ENCODE assay signal across 9 cellular contexts in the genomic region with DNA sequence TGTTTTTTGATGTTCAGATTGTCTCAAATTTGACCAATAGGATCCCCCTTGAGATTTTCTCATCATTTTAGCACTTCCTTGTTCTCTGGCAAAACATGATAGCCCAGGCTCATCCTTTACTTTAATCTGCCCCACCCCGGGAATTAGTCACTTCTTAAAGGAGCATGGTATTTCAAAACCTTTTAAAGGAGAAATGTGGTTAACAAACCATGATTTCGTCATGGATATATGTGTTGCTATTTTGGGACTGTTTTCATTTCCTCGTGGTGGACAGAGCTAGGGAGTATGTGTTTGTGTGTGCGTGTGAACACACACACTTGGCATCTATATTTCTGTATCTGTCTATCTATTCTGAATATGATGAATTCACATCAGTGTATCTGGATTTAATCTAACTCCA.
DNase-seq lines count a peak whose midpoint lies in the region; ATAC-seq, FAIRE-seq and TF ChIP-seq lines count a peak whose summit lies in the region.
"Had no signal": no experiment of that assay in that cellular context is flagged by ENCODE, and none has a peak within 500 bp of the region (broad histone marks: within the 10 kb centered on the region; RNA-seq: fewer than 3 reads in every experiment).

No MANE protein-coding gene starts in this region.

- H3K4me1 Mint-ChIP-seq in nephron = peaks cover 17% of the 10 kb centered on the region
- H3K4me1 Mint-ChIP-seq: activated naive CD4-positive, alpha-beta T cell treated with anti-CD3 and anti-CD28 coated beads, Interleukin-2, amount 50 U/mL, for 24 hours had no signal

- H3K36me3 Mint-ChIP-seq in nephron (ENCODE audit: low read depth) = peaks cover 54% of the 10 kb centered on the region

- TF ChIP-seq CTCF in bronchial epithelial cell (IDR thresholded peaks at IDR 0.05; ENCODE audit: insufficient read depth, low read length, severe bottlenecking) (no peak), nephron (IDR thresholded peaks at IDR 0.05; ENCODE audit: unreplicated experiment in 3 of 3) (no peak)

- H3K9me3 Mint-ChIP-seq in nephron = no peaks in the 10 kb centered on the region
- H3K9me3 Mint-ChIP-seq: activated naive CD4-positive, alpha-beta T cell treated with anti-CD3 and anti-CD28 coated beads, Interleukin-2, amount 50 U/mL, for 24 hours had no signal

- H3K27me3 ChIP-seq in bronchial epithelial cell (ENCODE audit: control insufficient read depth, insufficient read depth, low read length) = no peaks in the 10 kb centered on the region

- DNase-seq in Daoy (ENCODE audit: low read depth) = peak; percentile 30
- peak; percentile 90 to 98 for DNase-seq in NOMO-1 (lab: John Stamatoyannopoulos, UW; ENCODE audit: unreplicated experiment in 2 of 2)
- DNase-seq in bronchial epithelial cell (ENCODE audit: low read depth) = peak; percentile 89
- DNase-seq in stimulated activated CD4-positive, alpha-beta T cell treated with anti-CD3 and anti-CD28 coated beads, Interleukin-1b, Interleukin-23, amount 100 ng/mL, for 48 hours = no peak
- no peak for DNase-seq in NCI-H526 (lab: John Stamatoyannopoulos, UW)

- H3K36me3 ChIP-seq in bronchial epithelial cell (ENCODE audit: control insufficient read depth, insufficient read depth, low read length) = peaks cover 13% of the 10 kb centered on the region

- ATAC-seq in HG03354 (IDR thresholded peaks at IDR 0.05; ENCODE audit: poor library complexity, severe bottlenecking, unreplicated experiment) (no peak), GM21423 (IDR thresholded peaks at IDR 0.05; ENCODE audit: unreplicated experiment) (no peak)

- H3K27ac Mint-ChIP-seq in nephron = peak overlapping the region; percentile 43 to 86 (median 48)

- H3K4me3 Mint-ChIP-seq in nephron = no peak overlapping the region
- H3K4me3 Mint-ChIP-seq: activated naive CD4-positive, alpha-beta T cell treated with anti-CD3 and anti-CD28 coated beads, Interleukin-2, amount 50 U/mL, for 24 hours had no signal

- H3K27me3 Mint-ChIP-seq in nephron (ENCODE audit: low read depth) = no peaks in the 10 kb centered on the region
- H3K27me3 Mint-ChIP-seq: activated naive CD4-positive, alpha-beta T cell treated with anti-CD3 and anti-CD28 coated beads, Interleukin-2, amount 50 U/mL, for 24 hours had no signal

- FAIRE-seq in bronchial epithelial cell (lab: Jason Lieb, UNC) = peak; percentile 28

- H3K4me3 ChIP-seq in bronchial epithelial cell (ENCODE audit: low read depth, low read length) = no peak overlapping the region

Comparison
In these comparisons a context has a peak if more than half of its experiments do, and no peak if none do; other contexts are left out.
1. DNase-seq: peak in Daoy (single experiment), NOMO-1 (2 of 2) and bronchial epithelial cell (single experiment); none in stimulated activated CD4-positive, alpha-beta T cell treated with anti-CD3 and anti-CD28 coated beads, Interleukin-1b, Interleukin-23, amount 100 ng/mL, for 48 hours (single experiment) and NCI-H526 (0 of 2).